ENCODE assay signal across 24 cellular contexts in genomic region chr17:61650749-61651148, GRCh38.
"Had no signal": no experiment of that assay in that cellular context is flagged by ENCODE, and none has a peak within 500 bp of the region (broad histone marks: within the 10 kb centered on the region; RNA-seq: fewer than 3 reads in every experiment).

No MANE protein-coding gene starts in this region.

- H3K4me3 Mint-ChIP-seq: stimulated activated effector memory CD8-positive, alpha-beta T cell treated with anti-CD3 and anti-CD28 coated beads, Interleukin-12 subunit alpha, Interleukin-12 subunit beta, amount 100 ng/mL, for 72 hours; stimulated activated memory B cell treated with anti-CD40 and anti-IgM and Interleukin-4, amounts not matched to agents 10 μg/mL and 1 μg/mL and 100 μg/mL, for 72 hours; stimulated activated naive B cell treated with anti-CD40 and anti-IgM and Interleukin-4, amounts not matched to agents 10 μg/mL and 1 μg/mL and 100 μg/mL, for 72 hours; type B pancreatic cell had no signal

- ATAC-seq: stimulated activated effector memory CD8-positive, alpha-beta T cell treated with anti-CD3 and anti-CD28 coated beads, Interleukin-12 subunit alpha, Interleukin-12 subunit beta, amount 100 ng/mL, for 72 hours; stimulated activated memory B cell treated with anti-CD40 and anti-IgM and Interleukin-4, amounts not matched to agents 10 μg/mL and 1 μg/mL and 100 μg/mL, for 72 hours; stimulated activated naive B cell treated with anti-CD40 and anti-IgM and Interleukin-4, amounts not matched to agents 10 μg/mL and 1 μg/mL and 100 μg/mL, for 72 hours; stimulated activated naive CD8-positive, alpha-beta T cell treated with anti-CD3 and anti-CD28 coated beads, Interleukin-15, Interleukin-2, amounts not matched to agents 100 U/mL and 50 U/mL, for 24 hours; upper lobe of right lung had no signal

- FAIRE-seq: urothelium cell line had no signal

- H3K27ac Mint-ChIP-seq: stimulated activated effector memory CD8-positive, alpha-beta T cell treated with anti-CD3 and anti-CD28 coated beads, Interleukin-12 subunit alpha, Interleukin-12 subunit beta, amount 100 ng/mL, for 72 hours; stimulated activated memory B cell treated with anti-CD40 and anti-IgM and Interleukin-4, amounts not matched to agents 10 μg/mL and 1 μg/mL and 100 μg/mL, for 72 hours; stimulated activated naive B cell treated with anti-CD40 and anti-IgM and Interleukin-4, amounts not matched to agents 10 μg/mL and 1 μg/mL and 100 μg/mL, for 72 hours; type B pancreatic cell had no signal

- H3K27me3 Mint-ChIP-seq: type B pancreatic cell had no signal

- DNase-seq: stimulated activated CD4-positive, alpha-beta T cell treated with anti-CD3 and anti-CD28 coated beads, Interleukin-2, amount 100 ng/mL, for 24 hours; stimulated activated CD4-positive, alpha-beta T cell treated with anti-CD3 and anti-CD28 coated beads, Interleukin-2, amount 100 ng/mL, for 48 hours; stimulated activated CD4-positive, alpha-beta T cell treated with anti-CD3 and anti-CD28 coated beads, Interleukin-4, amount 100 ng/mL, for 1 hour; stimulated activated CD4-positive, alpha-beta T cell treated with anti-CD3 and anti-CD28 coated beads, Interleukin-4, amount 100 ng/mL, for 24 hours; stimulated activated CD4-positive, alpha-beta T cell treated with anti-CD3 and anti-CD28 coated beads, Interleukin-4, amount 100 ng/mL, for 4 hours; stimulated activated CD8-positive, alpha-beta memory T cell treated with anti-CD3 and anti-CD28 coated beads, Interleukin-4, amount 100 ng/mL, for 48 hours; stimulated activated naive B cell treated with anti-CD40 and anti-IgM and Interleukin-4, amounts not matched to agents 10 μg/mL and 1 μg/mL and 100 μg/mL, for 72 hours; stimulated activated naive CD4-positive, alpha-beta T cell; stimulated activated naive CD4-positive, alpha-beta T cell treated with Interleukin-2 at 50 U/mL for 16 hours; stimulated activated naive CD8-positive, alpha-beta T cell treated with anti-CD3 and anti-CD28 coated beads, Interleukin-15, Interleukin-2, amounts not matched to agents 100 U/mL and 50 U/mL, for 24 hours; stomach; substantia nigra; testis; thyroid gland; tibial artery; transverse colon; trophoblast cell; upper lobe of left lung; upper lobe of right lung; uterus had no signal

- H3K4me1 Mint-ChIP-seq: stimulated activated effector memory CD8-positive, alpha-beta T cell treated with anti-CD3 and anti-CD28 coated beads, Interleukin-12 subunit alpha, Interleukin-12 subunit beta, amount 100 ng/mL, for 72 hours; stimulated activated memory B cell treated with anti-CD40 and anti-IgM and Interleukin-4, amounts not matched to agents 10 μg/mL and 1 μg/mL and 100 μg/mL, for 72 hours; stimulated activated naive B cell treated with anti-CD40 and anti-IgM and Interleukin-4, amounts not matched to agents 10 μg/mL and 1 μg/mL and 100 μg/mL, for 72 hours had no signal

- H3K36me3 Mint-ChIP-seq: stimulated activated effector memory CD8-positive, alpha-beta T cell treated with anti-CD3 and anti-CD28 coated beads, Interleukin-12 subunit alpha, Interleukin-12 subunit beta, amount 100 ng/mL, for 72 hours; type B pancreatic cell had no signal
